11 cellular contexts compared by ENCODE assay signal in the genomic region with DNA sequence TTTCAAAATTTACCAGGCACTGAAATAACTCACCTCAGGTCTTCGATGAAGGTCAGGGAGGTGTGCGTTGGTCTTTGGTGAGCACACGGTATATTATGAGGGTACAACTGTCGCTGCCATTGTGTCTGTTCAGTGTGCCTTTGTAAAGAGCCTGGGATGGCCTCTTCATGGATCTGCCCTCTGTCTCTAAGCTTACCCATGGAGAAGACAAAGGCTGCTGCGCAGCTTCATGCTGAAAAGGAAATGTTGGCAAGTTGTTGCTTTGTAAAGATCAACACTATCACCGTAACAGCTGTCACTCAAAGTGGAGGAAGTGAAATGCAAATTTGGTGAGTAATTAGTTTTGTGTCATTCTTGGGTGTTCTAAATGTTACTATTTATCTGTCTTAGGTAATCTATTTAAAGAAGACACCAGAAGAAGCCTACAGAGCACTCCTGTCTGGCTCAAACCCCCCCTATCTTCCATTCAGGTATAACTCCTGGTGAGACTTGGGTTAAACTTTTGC.
DNase-seq lines count a peak whose midpoint lies in the region; ATAC-seq and TF ChIP-seq lines count a peak whose summit lies in the region.
"Had no signal": no experiment of that assay in that cellular context is flagged by ENCODE, and none has a peak within 500 bp of the region (broad histone marks: within the 10 kb centered on the region; RNA-seq: fewer than 3 reads in every experiment).

No MANE protein-coding gene starts in this region.

- peak; percentile 20 for DNase-seq in DMS153 (lab: John Stamatoyannopoulos, UW)
- no peak for DNase-seq in DMS153 treated with DMSO at 0.1 percent for 48 hours (lab: John Stamatoyannopoulos, UW; ENCODE audit: unreplicated experiment)
- no peak for DNase-seq in neural crest cell (ENCODE audit: low read depth, low spot score)
- DNase-seq in uterus = no peak
- DNase-seq in stimulated activated CD4-positive, alpha-beta T cell treated with anti-CD3 and anti-CD28 coated beads, Interleukin-2, amount 100 ng/mL, for 24 hours = no peak
- DNase-seq in hippocampal formation (lab: John Stamatoyannopoulos, UW) = no peak
- DNase-seq: H7, OCI-M1 had no signal

- peaks cover 49% of the 10 kb centered on the region for H3K36me3 Mint-ChIP-seq in T-helper 1 cell treated with Interleukin-12 subunit alpha and Interleukin-12 subunit beta and Interleukin-4 antibody, amounts not matched to agents 30 μg/mL and 1 μg/mL, for 36 hours (ENCODE audit: low read depth)
- no peaks in the 10 kb centered on the region for H3K36me3 Mint-ChIP-seq in neural crest cell (ENCODE audit: low read depth)

- no peaks in the 10 kb centered on the region for H3K27me3 ChIP-seq in uterus

- no peaks in the 10 kb centered on the region for H3K27me3 Mint-ChIP-seq in T-helper 1 cell treated with Interleukin-12 subunit alpha and Interleukin-12 subunit beta and Interleukin-4 antibody, amounts not matched to agents 30 μg/mL and 1 μg/mL, for 36 hours (ENCODE audit: low read depth)
- H3K27me3 Mint-ChIP-seq in neural crest cell (ENCODE audit: low read depth) = no peaks in the 10 kb centered on the region

- H3K36me3 ChIP-seq in uterus = no peaks in the 10 kb centered on the region

- peak; percentile 87 for ATAC-seq in HG02759 (IDR thresholded peaks at IDR 0.05; ENCODE audit: unreplicated experiment)

- TF ChIP-seq CTCF in neural crest cell (conservative IDR thresholded peaks at IDR 0.05) (peak; percentile 18), uterus (IDR thresholded peaks at IDR 0.05) (no peak)

- H3K27ac Mint-ChIP-seq in T-helper 1 cell treated with Interleukin-12 subunit alpha and Interleukin-12 subunit beta and Interleukin-4 antibody, amounts not matched to agents 30 μg/mL and 1 μg/mL, for 36 hours = peak overlapping the region; percentile 57
- no peak overlapping the region for H3K27ac Mint-ChIP-seq in neural crest cell (ENCODE audit: unreplicated experiment)

- H3K9me3 Mint-ChIP-seq in T-helper 1 cell treated with Interleukin-12 subunit alpha and Interleukin-12 subunit beta and Interleukin-4 antibody, amounts not matched to agents 30 μg/mL and 1 μg/mL, for 36 hours = no peaks in the 10 kb centered on the region
- H3K9me3 Mint-ChIP-seq in neural crest cell = no peaks in the 10 kb centered on the region

- no peak overlapping the region for H3K27ac ChIP-seq in uterus
- H3K27ac ChIP-seq: 22Rv1 had no signal

- H3K4me1 Mint-ChIP-seq in T-helper 1 cell treated with Interleukin-12 subunit alpha and Interleukin-12 subunit beta and Interleukin-4 antibody, amounts not matched to agents 30 μg/mL and 1 μg/mL, for 36 hours (ENCODE audit: low read depth) = peaks cover 42% of the 10 kb centered on the region
- H3K4me1 Mint-ChIP-seq in neural crest cell = peaks cover 24% of the 10 kb centered on the region

- H3K4me3 ChIP-seq in uterus = no peak overlapping the region

- no peak for TF ChIP-seq POLR2A in uterus (IDR thresholded peaks at IDR 0.05)

- H3K4me3 Mint-ChIP-seq in T-helper 1 cell treated with Interleukin-12 subunit alpha and Interleukin-12 subunit beta and Interleukin-4 antibody, amounts not matched to agents 30 μg/mL and 1 μg/mL, for 36 hours = peak overlapping the region; percentile 25
- no peak overlapping the region for H3K4me3 Mint-ChIP-seq in neural crest cell

- no peaks in the 10 kb centered on the region for H3K9me3 ChIP-seq in uterus

- intact Hi-C loops in uterus (cut with DNase I; ENCODE audit: low total_unique reads) = no loop called here

- H3K4me1 ChIP-seq in uterus = no peaks in the 10 kb centered on the region
